In the genomic region with DNA sequence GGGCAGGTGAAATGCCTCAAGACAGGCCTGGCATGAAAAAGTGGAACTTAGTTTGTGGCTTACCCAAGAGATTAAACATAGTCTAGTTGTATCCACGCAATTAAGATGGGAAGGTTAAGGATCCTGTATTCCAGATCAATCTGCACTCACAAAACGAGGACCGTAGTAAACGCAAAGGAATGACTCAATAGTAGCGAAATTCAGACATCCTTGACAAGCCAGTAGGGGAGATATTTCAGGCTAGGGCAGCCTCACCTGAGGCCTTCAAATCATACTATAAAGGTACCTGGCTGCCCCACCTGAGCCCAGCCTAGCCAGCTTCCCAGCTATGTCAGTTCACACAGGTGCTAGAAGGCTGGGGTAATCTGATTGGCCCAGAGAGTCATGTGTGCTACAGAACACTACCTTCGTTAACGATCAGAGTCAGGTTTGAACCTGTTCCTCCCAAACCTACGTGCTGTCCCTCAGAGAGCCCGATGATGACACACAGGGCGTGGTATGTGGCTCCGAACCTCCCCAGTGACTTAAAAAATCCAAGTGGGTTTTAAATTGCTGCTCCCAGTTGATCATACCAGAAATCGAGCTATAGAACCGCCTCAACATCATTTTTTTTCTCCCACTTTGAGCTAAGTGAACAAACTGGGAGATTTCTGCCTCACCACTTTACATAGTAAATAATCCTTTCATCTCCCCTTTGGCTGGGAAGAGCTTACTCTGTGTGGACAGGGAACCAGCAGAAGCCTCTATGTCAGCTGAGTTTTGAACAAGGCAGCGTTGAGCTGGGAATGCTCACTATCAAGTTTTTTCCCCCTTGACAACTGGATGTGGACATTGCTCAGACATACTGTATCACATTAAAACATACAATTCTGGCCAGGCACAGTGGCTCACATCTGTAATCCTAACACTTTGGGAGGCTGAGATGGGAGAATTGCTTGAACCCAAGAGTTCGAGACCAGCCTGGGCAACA, we compare ENCODE assay signal across 9 cellular contexts. TPM values are rescaled to one million over a fixed set of nuclear protein-coding genes. Genes with fewer than 3 reads are reported as not detected.
DNase-seq lines count a peak whose midpoint lies in the region; ATAC-seq and TF ChIP-seq lines count a peak whose summit lies in the region.
"Had no signal": no experiment of that assay in that cellular context is flagged by ENCODE, and none has a peak within 500 bp of the region (broad histone marks: within the 10 kb centered on the region; RNA-seq: fewer than 3 reads in every experiment).

No MANE protein-coding gene starts in this region.

- H3K9me3 ChIP-seq in HCT116 (ENCODE audit: control insufficient read depth in 1 of 2, insufficient read depth in 1 of 2, low read depth in 1 of 2, low read length in 2 of 2) (no peaks in the 10 kb centered on the region), esophagus (ENCODE audit: control insufficient read depth in 2 of 2, insufficient read depth in 1 of 2, low read depth in 1 of 2, low read length in 1 of 2) (no peaks in the 10 kb centered on the region), sigmoid colon (no peaks in the 10 kb centered on the region), BE2C (no peaks in the 10 kb centered on the region)

- H3K36me3 ChIP-seq in HCT116 (ENCODE audit: control insufficient read depth in 1 of 2, insufficient read depth in 2 of 2, low read length in 2 of 2) = no peaks in the 10 kb centered on the region
- H3K36me3 ChIP-seq in esophagus (ENCODE audit: control insufficient read depth in 2 of 2, insufficient read depth in 2 of 2, low read length in 1 of 2) = no peaks in the 10 kb centered on the region
- H3K36me3 ChIP-seq in sigmoid colon = no peaks in the 10 kb centered on the region
- H3K36me3 ChIP-seq in BE2C = no peaks in the 10 kb centered on the region

- ATAC-seq in HCT116 = peak; percentile 94
- ATAC-seq in HG03565 (IDR thresholded peaks at IDR 0.05; ENCODE audit: unreplicated experiment) = no peak

- TF ChIP-seq EP300 in sigmoid colon (IDR thresholded peaks at IDR 0.05) = no peak

- H4K20me1 ChIP-seq in HCT116 (ENCODE audit: insufficient read depth) = no peaks in the 10 kb centered on the region

- no TSS peak for BruUV-seq in HCT116 (replicated peaks; lab: Mats Ljungman, UMichigan)

- POLR2A ChIA-PET in HCT116 (lab: Charles Lee) = interaction anchor here (0.8 to 2.9 kb wide), 9 partner anchors 9 to 91 kb away, joined by 3 to 15 read pairs (median 5); a partner anchor contains a TSS

- DNase-seq in HCT116 (ENCODE audit: low read depth, low spot score) = peak; percentile 88
- peak; percentile 19 for DNase-seq in NCI-H510A (lab: John Stamatoyannopoulos, UW)
- DNase-seq in sigmoid colon = no peak
- no peak for DNase-seq in putamen (ENCODE audit: low spot score)
- no peak for DNase-seq in GM20000 (ENCODE audit: low spot score)
- DNase-seq in BE2C = no peak
- DNase-seq: NCI-H1048 had no signal

- H3K9me2 ChIP-seq in HCT116 (ENCODE audit: insufficient read depth) = no peaks in the 10 kb centered on the region

- H3K79me2 ChIP-seq in HCT116 (ENCODE audit: insufficient read depth, low read length) = no peaks in the 10 kb centered on the region

- H3K4me3 ChIP-seq in HCT116 (replicated peaks in 1 of 2; ENCODE audit: low read depth in 1 of 2, low read length in 2 of 2) = peak overlapping the region; percentile 30 to 32
- no peak overlapping the region for H3K4me3 ChIP-seq in esophagus (ENCODE audit: low read depth in 1 of 2, low read length in 2 of 2)
- no peak overlapping the region for H3K4me3 ChIP-seq in sigmoid colon
- H3K4me3 ChIP-seq in BE2C (ENCODE audit: low read depth, low read length) = no peak overlapping the region

- H3K9ac ChIP-seq in HCT116 (ENCODE audit: low read length) = peak overlapping the region; percentile 44

- TF ChIP-seq RAD21 in HCT116 (IDR thresholded peaks at IDR 0.05; ENCODE audit: low read depth) = no peak

- peak overlapping the region; percentile 63 for H3K4me2 ChIP-seq in HCT116 (ENCODE audit: low read length)

- TF ChIP-seq POLR2A in HCT116 (IDR thresholded peaks at IDR 0.05; ENCODE audit: borderline replicate concordance, extremely low read depth, insufficient read depth, insufficient read length) (no peak), sigmoid colon (IDR thresholded peaks at IDR 0.05) (no peak)

- H3K27ac ChIP-seq in HCT116 (ENCODE audit: low read depth, low read length) (peak overlapping the region; percentile 62), esophagus (ENCODE audit: low read depth in 2 of 2, low read length in 1 of 2) (peak overlapping the region; percentile 99), sigmoid colon (peak overlapping the region; percentile 80 to 89 (median 84))

- no peak overlapping the region for H2AFZ ChIP-seq in HCT116 (ENCODE audit: low read depth, low read length, poor library complexity, severe bottlenecking)

- RAD21 ChIA-PET in HCT116 (lab: Charles Lee; ENCODE audit: low non-redundant PET in 1 of 2, low total read pairs in 2 of 2, uncharacterized antibody in 2 of 2, unreplicated experiment in 2 of 2) = interaction anchor here (1.7 to 3.0 kb wide), 3 partner anchors 42 to 76 kb away, joined by 7 to 9 read pairs (median 8); no protein-coding TSS in a partner anchor

- peaks cover 31 to 45% of the 10 kb centered on the region in 2 experiments for H3K4me1 ChIP-seq in HCT116 (ENCODE audit: control insufficient read depth in 1 of 2, insufficient read depth in 2 of 2, low read length in 2 of 2)
- peaks cover 5 to 19% of the 10 kb centered on the region in 2 donors for H3K4me1 ChIP-seq in esophagus (ENCODE audit: control insufficient read depth in 2 of 2, insufficient read depth in 2 of 2, low read length in 1 of 2)
- peaks cover 0 to 62% (median 58%) of the 10 kb centered on the region in 4 donors for H3K4me1 ChIP-seq in sigmoid colon
- no peaks in the 10 kb centered on the region for H3K4me1 ChIP-seq in BE2C

- CTCF ChIA-PET in HCT116 (lab: Charles Lee) = interaction anchor here (0.8 to 2.7 kb wide), 8 partner anchors 11 to 106 kb away, joined by 3 to 19 read pairs (median 4); no protein-coding TSS in a partner anchor

- TF ChIP-seq CTCF in HCT116 (IDR thresholded peaks at IDR 0.05 in 2 of 3, conservative IDR thresholded peaks at IDR 0.05 in 1 of 3; ENCODE audit: borderline replicate concordance in 1 of 3, insufficient read depth in 1 of 3, low read depth in 2 of 3, low read length in 2 of 3) (no peak), sigmoid colon (IDR thresholded peaks at IDR 0.05) (no peak), GM20000 (IDR thresholded peaks at IDR 0.05; ENCODE audit: extremely low read depth, missing control alignments) (no peak), BE2C (IDR thresholded peaks at IDR 0.05; ENCODE audit: low read depth, low read length) (no peak)

- intact Hi-C loops in HCT116 (cut with micrococcal nuclease) = no loop called here
- intact Hi-C loops in sigmoid colon (cut with DNase I) = loop anchor here (5.0 kb wide), 1 partner anchor 78 kb away; no protein-coding TSS in a partner anchor

- H3K27me3 ChIP-seq in HCT116 (ENCODE audit: insufficient read depth, low read length) = no peaks in the 10 kb centered on the region
- no peaks in the 10 kb centered on the region for H3K27me3 ChIP-seq in esophagus (ENCODE audit: control insufficient read depth in 1 of 2, insufficient read depth in 2 of 2, low read length in 2 of 2)
- no peaks in the 10 kb centered on the region for H3K27me3 ChIP-seq in sigmoid colon
- H3K27me3 ChIP-seq in BE2C = no peaks in the 10 kb centered on the region

- WGBS in esophagus, 2 donors = 51 to 61% methylated on average over 15 of the region's 15 CpGs
- 35 to 77% methylated on average over 15 of the region's 15 CpGs for WGBS in sigmoid colon, 2 donors

TF ChIP-seq in HCT116, 20 proteins besides CTCF, POLR2A, EP300 and RAD21 (continues in another document):
- TF ChIP-seq ZFX (IDR thresholded peaks at IDR 0.05) (no peak), SP1 (IDR thresholded peaks at IDR 0.05; ENCODE audit: low read depth) (peak; percentile 85), CBX3 (IDR thresholded peaks at IDR 0.05; ENCODE audit: low read depth) (no peak), YY1 (IDR thresholded peaks at IDR 0.05; ENCODE audit: extremely low read depth, insufficient replicate concordance, low read depth, low read length) (peak; percentile 63), ZNF274 (IDR thresholded peaks at IDR 0.05; ENCODE audit: low read depth, low read length) (no peak), EZH2phosphoT487 (IDR thresholded peaks at IDR 0.05; ENCODE audit: borderline replicate concordance) (no peak), CEBPB (IDR thresholded peaks at IDR 0.05; ENCODE audit: low read depth) (no peak; the same call in 1 of the 2 replicates), TCF7L2 (IDR thresholded peaks at IDR 0.05; ENCODE audit: borderline replicate concordance, extremely low read depth, insufficient read depth, insufficient read length) (no peak), ELF1 (IDR thresholded peaks at IDR 0.05; ENCODE audit: borderline replicate concordance, low read depth) (no peak)
- TF ChIP-seq, protein P1, sequence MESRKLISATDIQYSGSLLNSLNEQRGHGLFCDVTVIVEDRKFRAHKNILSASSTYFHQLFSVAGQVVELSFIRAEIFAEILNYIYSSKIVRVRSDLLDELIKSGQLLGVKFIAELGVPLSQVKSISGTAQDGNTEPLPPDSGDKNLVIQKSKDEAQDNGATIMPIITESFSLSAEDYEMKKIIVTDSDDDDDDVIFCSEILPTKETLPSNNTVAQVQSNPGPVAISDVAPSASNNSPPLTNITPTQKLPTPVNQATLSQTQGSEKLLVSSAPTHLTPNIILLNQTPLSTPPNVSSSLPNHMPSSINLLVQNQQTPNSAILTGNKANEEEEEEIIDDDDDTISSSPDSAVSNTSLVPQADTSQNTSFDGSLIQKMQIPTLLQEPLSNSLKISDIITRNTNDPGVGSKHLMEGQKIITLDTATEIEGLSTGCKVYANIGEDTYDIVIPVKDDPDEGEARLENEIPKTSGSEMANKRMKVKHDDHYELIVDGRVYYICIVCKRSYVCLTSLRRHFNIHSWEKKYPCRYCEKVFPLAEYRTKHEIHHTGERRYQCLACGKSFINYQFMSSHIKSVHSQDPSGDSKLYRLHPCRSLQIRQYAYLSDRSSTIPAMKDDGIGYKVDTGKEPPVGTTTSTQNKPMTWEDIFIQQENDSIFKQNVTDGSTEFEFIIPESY (IDR thresholded peaks at IDR 0.05; ENCODE audit: extremely low read depth, insufficient replicate concordance, low read length) = no peak
- TF ChIP-seq, protein P2, sequence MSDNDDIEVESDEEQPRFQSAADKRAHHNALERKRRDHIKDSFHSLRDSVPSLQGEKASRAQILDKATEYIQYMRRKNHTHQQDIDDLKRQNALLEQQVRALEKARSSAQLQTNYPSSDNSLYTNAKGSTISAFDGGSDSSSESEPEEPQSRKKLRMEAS (IDR thresholded peaks at IDR 0.05) = peak; percentile 80

RNA-seq across cellular contexts. Expression of a gene that starts 46.3 kb away (rescaled TPM):
- total RNA-seq in HCT116 (2021; ENCODE audit: unreplicated experiment) (239 TPM), sigmoid colon (1,000 to 10,000 TPM in 2 of 4 donors, 100 to 1,000 TPM in 2; 751 to 1,294 (median 1,065) TPM)
- polyA plus RNA-seq in HCT116 (2012) = 99.3 and 137 TPM in 2 replicates
- polyA plus RNA-seq in esophagus (100 to 1,000 TPM; 168 to 195 TPM), sigmoid colon (100 to 1,000 TPM in 1 of 3 donors, 10 to 100 TPM in 2; 82.3 to 141 (median 85.5) TPM)
- 7.4 TPM for polyA plus RNA-seq in BE2C (2012; ENCODE audit: insufficient read depth, insufficient read length, low read depth)

Comparison
In these comparisons a context has a peak if more than half of its experiments do, and no peak if none do; other contexts are left out.
1. DNase-seq: peak in HCT116 (single experiment) and NCI-H510A (single experiment); none in sigmoid colon (single experiment), putamen (single experiment), GM20000 (single experiment) and BE2C (single experiment).
2. H3K4me3 ChIP-seq: peak in HCT116 (2 of 2); none in esophagus (0 of 2), sigmoid colon (0 of 4) and BE2C (single experiment).
3. Peak in every context shown above with its lines, with median percentiles within 50 percentile points of each other: H3K27ac ChIP-seq.